Comparison of ENCODE assay signal across 8 cellular contexts in genomic region chr2:85813978-85814801, GRCh38.
DNase-seq lines count a peak whose midpoint lies in the region; ATAC-seq and TF ChIP-seq lines count a peak whose summit lies in the region.

No MANE protein-coding gene starts in this region.

- no peaks in the 10 kb centered on the region for H3K27me3 ChIP-seq in AG04450 (ENCODE audit: control insufficient read depth, insufficient read depth, low read length)

- no peak overlapping the region for H3K27ac Mint-ChIP-seq in activated naive CD8-positive, alpha-beta T cell treated with anti-CD3 and anti-CD28 coated beads, Interleukin-2, amount 10 ng/mL, durations not matched to agents 7 days and 5 days

- H3K9me3 ChIP-seq in AG04450 (ENCODE audit: control insufficient read depth, insufficient read depth, low read length): no peaks in the 10 kb centered on the region

- DNase-seq in AG04450 (ENCODE audit: low read depth, low spot score) (peak; percentile 70), NCI-H146 treated with DMSO at 0.1 percent for 48 hours (lab: John Stamatoyannopoulos, UW; ENCODE audit: unreplicated experiment) (peak; percentile 57), SW480 (ENCODE audit: low spot score) (peak; percentile 83), Right ventricle myocardium superior (peak; percentile 95), posterior cingulate gyrus (peak; percentile 87 to 99 (median 96)), ureter (ENCODE audit: low spot score) (peak; percentile 93)
- DNase-seq in activated naive CD8-positive, alpha-beta T cell treated with anti-CD3 and anti-CD28 coated beads, Interleukin-2, amount 10 ng/mL, durations not matched to agents 7 days and 5 days: peak; percentile 91

- H3K27ac ChIP-seq in AG04450 (ENCODE audit: low read depth, low read length): no peak overlapping the region

- ATAC-seq in GM19324 (IDR thresholded peaks at IDR 0.05; ENCODE audit: low FRiP score, unreplicated experiment): peak; percentile 56
- peak; percentile 96 for ATAC-seq in activated naive CD8-positive, alpha-beta T cell treated with anti-CD3 and anti-CD28 coated beads, Interleukin-2, amount 10 ng/mL, durations not matched to agents 7 days and 5 days (ENCODE audit: low read depth)
- peak; percentile 97 for ATAC-seq in Right ventricle myocardium superior (ENCODE audit: poor library complexity)

- peaks cover 14% of the 10 kb centered on the region for H3K27me3 Mint-ChIP-seq in activated naive CD8-positive, alpha-beta T cell treated with anti-CD3 and anti-CD28 coated beads, Interleukin-2, amount 10 ng/mL, durations not matched to agents 7 days and 5 days

- H3K4me3 Mint-ChIP-seq in activated naive CD8-positive, alpha-beta T cell treated with anti-CD3 and anti-CD28 coated beads, Interleukin-2, amount 10 ng/mL, durations not matched to agents 7 days and 5 days: no peak overlapping the region

- intact Hi-C loops in Right ventricle myocardium superior (cut with DNase I) (loop anchor here (2.0 to 5.0 kb wide), 2 partner anchors 85 to 177 kb away; no protein-coding TSS in a partner anchor), posterior cingulate gyrus (cut with DNase I) (loop anchor here (1.0 to 2.0 kb wide), 2 partner anchors 85 to 177 kb away; no protein-coding TSS in a partner anchor)

- peak; percentile 99 for TF ChIP-seq CTCF in AG04450 (IDR thresholded peaks at IDR 0.05; ENCODE audit: low read depth, low read length)

- H3K4me1 Mint-ChIP-seq in activated naive CD8-positive, alpha-beta T cell treated with anti-CD3 and anti-CD28 coated beads, Interleukin-2, amount 10 ng/mL, durations not matched to agents 7 days and 5 days: peaks cover 1% of the 10 kb centered on the region

- CTCF ChIA-PET in AG04450 (lab: Charles Lee): interaction anchor here (0.5 to 9.1 kb wide), 33 partner anchors 8 to 425 kb away, joined by 3 to 203 read pairs (median 6); partner anchors contain the start of gene ATOH8

- H3K36me3 Mint-ChIP-seq in activated naive CD8-positive, alpha-beta T cell treated with anti-CD3 and anti-CD28 coated beads, Interleukin-2, amount 10 ng/mL, durations not matched to agents 7 days and 5 days: no peaks in the 10 kb centered on the region

- no peaks in the 10 kb centered on the region for H3K9me3 Mint-ChIP-seq in activated naive CD8-positive, alpha-beta T cell treated with anti-CD3 and anti-CD28 coated beads, Interleukin-2, amount 10 ng/mL, durations not matched to agents 7 days and 5 days

- H3K4me3 ChIP-seq in AG04450 (ENCODE audit: low read depth, low read length): no peak overlapping the region

- POLR2A ChIA-PET in AG04450 (lab: Yijun Ruan, JAX): interaction anchor here (0.9 to 1.1 kb wide), 4 partner anchors 61 to 85 kb away, joined by 3 to 5 read pairs (median 3); partner anchors contain the start of gene ATOH8
- POLR2A ChIA-PET in activated naive CD8-positive, alpha-beta T cell treated with anti-CD3 and anti-CD28 coated beads, Interleukin-2, amount 10 ng/mL, durations not matched to agents 7 days and 5 days (lab: Charles Lee): interaction anchor here (1.1 kb wide), 1 partner anchor 63 kb away, joined by 5 read pairs; no protein-coding TSS in a partner anchor
